In the genomic region with DNA sequence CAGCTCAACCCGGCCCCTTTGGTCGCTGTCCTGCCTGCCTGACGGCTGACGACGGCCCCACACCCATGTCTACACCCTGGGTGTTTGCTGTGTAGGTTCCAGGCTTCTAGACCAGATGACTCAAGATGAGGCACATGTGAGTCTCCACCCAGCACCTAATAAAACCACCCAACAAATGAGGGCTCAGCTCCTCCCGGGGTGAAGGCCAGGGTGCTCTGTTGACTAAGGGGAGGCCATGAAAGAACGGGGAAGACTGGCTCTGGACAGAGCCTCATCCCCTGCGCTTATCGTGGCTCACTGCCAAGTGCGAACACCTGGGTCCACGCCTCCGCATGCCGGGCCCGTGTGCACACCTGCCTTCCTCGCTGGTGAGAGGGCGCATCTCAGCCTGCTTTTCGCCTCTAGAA, we compare ENCODE assay signal across 11 cellular contexts. TPM values are rescaled to one million over a fixed set of nuclear protein-coding genes. Genes with fewer than 3 reads are reported as not detected.
DNase-seq lines count a peak whose midpoint lies in the region; ATAC-seq and TF ChIP-seq lines count a peak whose summit lies in the region.
"Had no signal": no experiment of that assay in that cellular context is flagged by ENCODE, and none has a peak within 500 bp of the region (broad histone marks: within the 10 kb centered on the region; RNA-seq: fewer than 3 reads in every experiment).

No MANE protein-coding gene starts in this region.

- no peaks in the 10 kb centered on the region for H3K27me3 ChIP-seq in lower lobe of right lung (ENCODE audit: low read depth)

- peaks cover 37% of the 10 kb centered on the region for H3K4me1 ChIP-seq in lower lobe of right lung

- no peak overlapping the region for H3K4me3 Mint-ChIP-seq in HFFc6
- H3K4me3 Mint-ChIP-seq: H9 had no signal

- H3K9me3 Mint-ChIP-seq in HFFc6: no peaks in the 10 kb centered on the region
- H3K9me3 Mint-ChIP-seq: H9 had no signal

- TF ChIP-seq CTCF in HFFc6 (IDR thresholded peaks at IDR 0.05) (no peak), lower lobe of right lung (IDR thresholded peaks at IDR 0.05) (no peak)

- H3K36me3 ChIP-seq in lower lobe of right lung: no peaks in the 10 kb centered on the region

- no peaks in the 10 kb centered on the region for H3K27me3 Mint-ChIP-seq in HFFc6 (ENCODE audit: insufficient read depth)

- ATAC-seq in lower lobe of right lung: no peak

- no peaks in the 10 kb centered on the region for H3K9me3 ChIP-seq in lower lobe of right lung

- 0 out of 2 replicates have a peak overlapping the region, but pooled peaks have one; percentile 86 for H3K27ac Mint-ChIP-seq in HFFc6

- peak overlapping the region; percentile 9 for H3K27ac ChIP-seq in lower lobe of right lung
- H3K27ac ChIP-seq: KMS-11 had no signal

- H3K36me3 Mint-ChIP-seq in HFFc6 (ENCODE audit: low read depth): peaks cover 13% of the 10 kb centered on the region

- H3K4me3 ChIP-seq in lower lobe of right lung: no peak overlapping the region

- peaks cover 62% of the 10 kb centered on the region for H3K4me1 Mint-ChIP-seq in HFFc6 (ENCODE audit: low read depth)

- DNase-seq in A172 (ENCODE audit: low spot score) (peak; percentile 62), HFFc6 (no peak), RPMI8226 (peak; percentile 66), lower lobe of right lung (no peak), SKM-1 treated with dmso at 0.1 percent for 144 hours (lab: John Stamatoyannopoulos, UW; ENCODE audit: unreplicated experiment) (no peak), middle frontal gyrus (ENCODE audit: extremely low spot score, low spot score) (no peak), GF-D8 (lab: John Stamatoyannopoulos, UW) (no peak), dedifferentiated amniotic fluid mesenchymal stem cell (ENCODE audit: extremely low spot score) (no peak)
- DNase-seq: erythroblast, H9 had no signal

- intact Hi-C loops in lower lobe of right lung (cut with DNase I): no loop called here

RNA-seq across cellular contexts. Expression of a gene that starts 39.6 kb away (rescaled TPM):
- 177 and 218 TPM in 2 replicates for total RNA-seq in A172 (2014; rRNA removed; shearing (Covaris generic))
- total RNA-seq in HFFc6 (2021; fragmentation: NEBNext Ultra II Directional; extraction: Animal tissue kit (Norgen Biotek cat#: 25700)): 100 to 1,000 TPM; 202 to 327 (median 217) TPM
- 185 TPM for total RNA-seq in lower lobe of right lung

RNA-seq across cellular contexts. Expression of a gene that starts 39.7 kb away (rescaled TPM):
- 197 and 221 TPM in 2 replicates for total RNA-seq in A172 (2014; rRNA removed; shearing (Covaris generic))
- 100 to 1,000 TPM; 137 to 328 (median 148) TPM for total RNA-seq in HFFc6 (2021; fragmentation: NEBNext Ultra II Directional; extraction: Animal tissue kit (Norgen Biotek cat#: 25700))
- total RNA-seq in lower lobe of right lung: 161 TPM

Comparison
In these comparisons a context has a peak if more than half of its experiments do, and no peak if none do; other contexts are left out.
1. DNase-seq: peak in A172 (single experiment) and RPMI8226 (single experiment); none in HFFc6 (single experiment), lower lobe of right lung (single experiment), SKM-1 treated with dmso at 0.1 percent for 144 hours (single experiment), middle frontal gyrus (single experiment), GF-D8 (single experiment) and dedifferentiated amniotic fluid mesenchymal stem cell (single experiment).